Comparison of ENCODE assay signal across 17 cellular contexts in the genomic region with DNA sequence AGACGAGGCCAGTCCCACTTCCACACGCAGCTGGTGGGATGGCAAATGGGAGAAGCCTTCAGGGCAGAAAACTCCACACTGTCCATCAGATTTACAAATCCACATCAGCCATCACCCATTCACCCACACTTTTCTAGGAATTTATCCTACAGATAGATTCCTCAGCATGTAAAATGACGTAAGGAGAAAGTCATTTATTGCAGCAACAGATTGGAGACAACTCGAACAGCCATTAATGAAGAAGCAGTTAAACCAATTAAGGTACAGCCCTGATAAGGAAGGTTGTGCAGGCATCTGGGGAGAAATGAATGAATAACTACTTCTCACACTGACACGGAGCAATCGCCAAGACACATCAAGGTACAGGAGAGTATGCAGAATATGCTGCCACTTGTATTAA. TPM values are rescaled to one million over a fixed set of nuclear protein-coding genes. Genes with fewer than 3 reads are reported as not detected.
DNase-seq lines count a peak whose midpoint lies in the region; ATAC-seq and TF ChIP-seq lines count a peak whose summit lies in the region.
"Had no signal": no experiment of that assay in that cellular context is flagged by ENCODE, and none has a peak within 500 bp of the region (broad histone marks: within the 10 kb centered on the region; RNA-seq: fewer than 3 reads in every experiment).

No MANE protein-coding gene starts in this region.

- H4K12ac ChIP-seq in trophoblast cell (ENCODE audit: low read depth, low read length), result peak overlapping the region; percentile 37

- H3K4me3 ChIP-seq in duodenal mucosa (ENCODE audit: low read depth in 1 of 2, low read length in 2 of 2) (no peak overlapping the region), trophoblast cell (ENCODE audit: low read depth, low read length) (no peak overlapping the region), gastroesophageal sphincter (no peak overlapping the region), A673 (ENCODE audit: low read depth, low read length, poor library complexity, severe bottlenecking) (no peak overlapping the region)
- H3K4me3 ChIP-seq: MG63 had no signal

- no CpG with 5 or more reads among the region's 6 CpGs for WGBS in trophoblast cell (ENCODE audit: extremely low coverage, insufficient coverage, insufficient read length)
- 91 to 95% methylated on average over 4 of the region's 6 CpGs for WGBS in gastroesophageal sphincter (ENCODE audit: low coverage in 1 of 2), 2 donors

- intact Hi-C loops in natural killer cell (cut with micrococcal nuclease), result no loop called here
- intact Hi-C loops in A673 (cut with micrococcal nuclease; ENCODE audit: unreplicated experiment), result no loop called here

- H3K27ac ChIP-seq in duodenal mucosa (ENCODE audit: low read depth, low read length), result peak overlapping the region; percentile 66
- H3K27ac ChIP-seq in trophoblast cell (ENCODE audit: low read depth, low read length), result no peak overlapping the region
- H3K27ac ChIP-seq in gastroesophageal sphincter, result no peak overlapping the region
- H3K27ac ChIP-seq in A673 (ENCODE audit: low read depth, low read length, poor library complexity, severe bottlenecking), result no peak overlapping the region

- H4K91ac ChIP-seq in trophoblast cell (ENCODE audit: low read depth, low read length), result no peak overlapping the region

- no peak overlapping the region for H2AK5ac ChIP-seq in trophoblast cell (ENCODE audit: low read length)

- no peak overlapping the region for H3K14ac ChIP-seq in trophoblast cell (ENCODE audit: low read length)

- H3K27me3 ChIP-seq in duodenal mucosa (ENCODE audit: control insufficient read depth in 1 of 2, insufficient read depth in 2 of 2, low read length in 2 of 2) (no peaks in the 10 kb centered on the region), trophoblast cell (ENCODE audit: insufficient read depth, low read length) (no peaks in the 10 kb centered on the region), gastroesophageal sphincter (no peaks in the 10 kb centered on the region), A673 (replicated peaks; ENCODE audit: insufficient read depth, low read depth, low read length, poor library complexity) (no peaks in the 10 kb centered on the region)
- H3K27me3 ChIP-seq: MG63 had no signal

- TF ChIP-seq CTCF in natural killer cell (IDR thresholded peaks at IDR 0.05) (no peak), gastroesophageal sphincter (IDR thresholded peaks at IDR 0.05) (no peak), A673 (conservative IDR thresholded peaks at IDR 0.05; ENCODE audit: low read depth, low read length) (no peak)

- H3K36me3 ChIP-seq in duodenal mucosa (ENCODE audit: control insufficient read depth in 1 of 2, insufficient read depth in 2 of 2, low read length in 2 of 2), result peaks cover 0 to 9% of the 10 kb centered on the region in 2 donors
- peaks cover 9 to 15% of the 10 kb centered on the region in 2 experiments for H3K36me3 ChIP-seq in trophoblast cell (ENCODE audit: control insufficient read depth in 1 of 2, insufficient read depth in 2 of 2, low read length in 2 of 2)
- no peaks in the 10 kb centered on the region for H3K36me3 ChIP-seq in gastroesophageal sphincter
- H3K36me3 ChIP-seq in A673 (ENCODE audit: insufficient read depth, low read length, poor library complexity, severe bottlenecking), result peaks cover 14% of the 10 kb centered on the region

- TF ChIP-seq POLR2A in gastroesophageal sphincter (IDR thresholded peaks at IDR 0.05), result no peak

- H3K36me3 Mint-ChIP-seq in natural killer cell treated with Interleukin-12 subunit alpha and Interleukin-12 subunit beta and Interleukin-15 and Interleukin-18, amount 100 ng/mL, for 72 hours, result no peaks in the 10 kb centered on the region
- H3K36me3 Mint-ChIP-seq in natural killer cell, result no peaks in the 10 kb centered on the region
- no peaks in the 10 kb centered on the region for H3K36me3 Mint-ChIP-seq in activated T-cell treated with anti-CD3 and anti-CD28 coated beads, Interleukin-2, amount 50 U/mL, for 4 hours (ENCODE audit: insufficient read depth)

- ATAC-seq in natural killer cell treated with Interleukin-12 subunit alpha and Interleukin-12 subunit beta and Interleukin-15 and Interleukin-18, amount 100 ng/mL, for 72 hours, result no peak
- ATAC-seq in natural killer cell (no peak), gastroesophageal sphincter (no peak)
- no peak for ATAC-seq in activated T-cell treated with anti-CD3 and anti-CD28 coated beads, Interleukin-2, amount 50 U/mL, for 4 hours
- ATAC-seq: Panc1 had no signal

- no peaks in the 10 kb centered on the region for H3K79me2 ChIP-seq in trophoblast cell (ENCODE audit: control insufficient read depth, insufficient read depth, low read length, poor library complexity)

- peak; percentile 23 for DNase-seq in natural killer cell treated with Interleukin-12 subunit alpha and Interleukin-12 subunit beta and Interleukin-15 and Interleukin-18, amount 100 ng/mL, for 72 hours (ENCODE audit: low spot score)
- DNase-seq in natural killer cell, result no peak
- DNase-seq in trophoblast cell, result no peak
- DNase-seq in stimulated activated CD4-positive, alpha-beta T cell treated with anti-CD3 and anti-CD28 coated beads, Interleukin-15, amount 100 ng/mL, for 24 hours, result no peak
- DNase-seq in A673 (ENCODE audit: low spot score), result no peak
- DNase-seq in activated T-cell treated with anti-CD3 and anti-CD28 coated beads, Interleukin-2, amount 50 U/mL, for 4 hours, result no peak
- DNase-seq: Caco-2, KBM-7, MG63, NCI-H1105, NCI-H1694 treated with DMSO at 0.1 percent for 48 hours, NCI-H345, NCI-H69 had no signal

- TF ChIP-seq EP300 in gastroesophageal sphincter (IDR thresholded peaks at IDR 0.05), result no peak

- no peaks in the 10 kb centered on the region for H3K79me1 ChIP-seq in trophoblast cell (ENCODE audit: low read length)

- CTCF ChIA-PET in A673 (lab: Charles Lee), result no interaction called here

- H3K4me2 ChIP-seq in trophoblast cell (ENCODE audit: low read length), result no peak overlapping the region

- H3K23ac ChIP-seq in trophoblast cell (ENCODE audit: low read length), result no peak overlapping the region

- no peak overlapping the region for H3K4ac ChIP-seq in trophoblast cell (ENCODE audit: low read depth, low read length)

- H4K8ac ChIP-seq in trophoblast cell (ENCODE audit: low read depth, low read length), result no peak overlapping the region

- H3K9me3 ChIP-seq in duodenal mucosa (ENCODE audit: control insufficient read depth in 1 of 2, low read length in 2 of 2), result no peaks in the 10 kb centered on the region
- no peaks in the 10 kb centered on the region for H3K9me3 ChIP-seq in trophoblast cell (ENCODE audit: insufficient read depth, low read depth, low read length)
- H3K9me3 ChIP-seq in gastroesophageal sphincter, result no peaks in the 10 kb centered on the region
- H3K9me3 ChIP-seq in A673 (ENCODE audit: low read depth, low read length, poor library complexity, severe bottlenecking), result no peaks in the 10 kb centered on the region
- H3K9me3 ChIP-seq: Caco-2, MG63 had no signal

- H2BK5ac ChIP-seq in trophoblast cell (ENCODE audit: low read depth, low read length, poor library complexity), result no peak overlapping the region

- no peak overlapping the region for H2AFZ ChIP-seq in trophoblast cell (ENCODE audit: insufficient read depth, low read length, poor library complexity)

- no TSS peak for BruUV-seq in A673 (replicated peaks; lab: Mats Ljungman, UMichigan)

- peaks cover 39 to 41% of the 10 kb centered on the region in 2 donors for H3K4me1 ChIP-seq in duodenal mucosa (ENCODE audit: control insufficient read depth in 1 of 2, insufficient read depth in 2 of 2, low read length in 2 of 2)
- peaks cover 2 to 3% of the 10 kb centered on the region in 2 experiments for H3K4me1 ChIP-seq in trophoblast cell (ENCODE audit: control insufficient read depth in 1 of 2, insufficient read depth in 2 of 2, low read length in 2 of 2)
- H3K4me1 ChIP-seq in gastroesophageal sphincter, result peaks cover 0 to 16% (median 0%) of the 10 kb centered on the region in 3 donors
- peaks cover 26% of the 10 kb centered on the region for H3K4me1 ChIP-seq in A673 (ENCODE audit: insufficient read depth, low read length, poor library complexity, severe bottlenecking)
- H3K4me1 ChIP-seq: Caco-2 had no signal

- no peaks in the 10 kb centered on the region for H3K27me3 Mint-ChIP-seq in natural killer cell treated with Interleukin-12 subunit alpha and Interleukin-12 subunit beta and Interleukin-15 and Interleukin-18, amount 100 ng/mL, for 72 hours
- no peaks in the 10 kb centered on the region for H3K27me3 Mint-ChIP-seq in natural killer cell (ENCODE audit: low read depth in 2 of 2)
- H3K27me3 Mint-ChIP-seq in activated T-cell treated with anti-CD3 and anti-CD28 coated beads, Interleukin-2, amount 50 U/mL, for 4 hours (ENCODE audit: low read depth), result no peaks in the 10 kb centered on the region

- no peaks in the 10 kb centered on the region for H3K9me3 Mint-ChIP-seq in natural killer cell treated with Interleukin-12 subunit alpha and Interleukin-12 subunit beta and Interleukin-15 and Interleukin-18, amount 100 ng/mL, for 72 hours
- H3K9me3 Mint-ChIP-seq in natural killer cell, result no peaks in the 10 kb centered on the region
- H3K9me3 Mint-ChIP-seq in activated T-cell treated with anti-CD3 and anti-CD28 coated beads, Interleukin-2, amount 50 U/mL, for 4 hours, result no peaks in the 10 kb centered on the region
- H3K9me3 Mint-ChIP-seq: CD14-positive monocyte had no signal

- H2BK12ac ChIP-seq in trophoblast cell (ENCODE audit: low read length), result no peak overlapping the region

- POLR2A ChIA-PET in A673 (lab: Charles Lee; ENCODE audit: low non-redundant PET), result no interaction called here

- H2BK120ac ChIP-seq in trophoblast cell (ENCODE audit: insufficient read depth, low read length, poor library complexity), result no peak overlapping the region

- no peaks in the 10 kb centered on the region for H3K4me1 Mint-ChIP-seq in natural killer cell treated with Interleukin-12 subunit alpha and Interleukin-12 subunit beta and Interleukin-15 and Interleukin-18, amount 100 ng/mL, for 72 hours (ENCODE audit: low read depth in 2 of 2)
- no peaks in the 10 kb centered on the region for H3K4me1 Mint-ChIP-seq in natural killer cell
- H3K4me1 Mint-ChIP-seq in activated T-cell treated with anti-CD3 and anti-CD28 coated beads, Interleukin-2, amount 50 U/mL, for 4 hours (ENCODE audit: low read depth), result no peaks in the 10 kb centered on the region

- no peak overlapping the region for H3K18ac ChIP-seq in trophoblast cell (ENCODE audit: low read length)

- H3K9ac ChIP-seq in duodenal mucosa (ENCODE audit: low read depth in 1 of 2, low read length in 2 of 2), result peak overlapping the region in 1 of 2 donors; percentile 8
- H3K9ac ChIP-seq in trophoblast cell (ENCODE audit: low read length), result no peak overlapping the region

- no peak overlapping the region for H3K4me3 Mint-ChIP-seq in natural killer cell treated with Interleukin-12 subunit alpha and Interleukin-12 subunit beta and Interleukin-15 and Interleukin-18, amount 100 ng/mL, for 72 hours
- no peak overlapping the region for H3K4me3 Mint-ChIP-seq in natural killer cell
- H3K4me3 Mint-ChIP-seq in activated T-cell treated with anti-CD3 and anti-CD28 coated beads, Interleukin-2, amount 50 U/mL, for 4 hours, result no peak overlapping the region
- H3K4me3 Mint-ChIP-seq: CD14-positive monocyte had no signal

- no peak overlapping the region for H3K27ac Mint-ChIP-seq in natural killer cell treated with Interleukin-12 subunit alpha and Interleukin-12 subunit beta and Interleukin-15 and Interleukin-18, amount 100 ng/mL, for 72 hours
- H3K27ac Mint-ChIP-seq in natural killer cell, result no peak overlapping the region

RNA-seq across cellular contexts. Expression of a gene that starts 26.2 kb away (rescaled TPM):
- total RNA-seq in natural killer cell treated with Interleukin-12 subunit alpha and Interleukin-12 subunit beta and Interleukin-15 and Interleukin-18, amount 100 ng/mL, for 72 hours, result 10 to 100 TPM; 27.4 to 31.4 TPM
- 10 to 100 TPM; 21.8 to 34.6 (median 23.5) TPM for total RNA-seq in natural killer cell
- 18.5 and 20.8 TPM in 2 replicates for polyA plus RNA-seq in trophoblast cell (2013)
- total RNA-seq in gastroesophageal sphincter, result 100 to 1,000 TPM in 1 of 4 donors, 10 to 100 TPM in 3; 23.3 to 137 (median 37.2) TPM
- total RNA-seq in A673 (2021), result 33.7 and 34.1 TPM in 2 replicates
- total RNA-seq in activated T-cell treated with anti-CD3 and anti-CD28 coated beads, Interleukin-2, amount 50 U/mL, for 4 hours, result 10 to 100 TPM; 30.9 to 37.3 (median 32.5) TPM
